28 cellular contexts compared by ENCODE assay signal in the genomic region with DNA sequence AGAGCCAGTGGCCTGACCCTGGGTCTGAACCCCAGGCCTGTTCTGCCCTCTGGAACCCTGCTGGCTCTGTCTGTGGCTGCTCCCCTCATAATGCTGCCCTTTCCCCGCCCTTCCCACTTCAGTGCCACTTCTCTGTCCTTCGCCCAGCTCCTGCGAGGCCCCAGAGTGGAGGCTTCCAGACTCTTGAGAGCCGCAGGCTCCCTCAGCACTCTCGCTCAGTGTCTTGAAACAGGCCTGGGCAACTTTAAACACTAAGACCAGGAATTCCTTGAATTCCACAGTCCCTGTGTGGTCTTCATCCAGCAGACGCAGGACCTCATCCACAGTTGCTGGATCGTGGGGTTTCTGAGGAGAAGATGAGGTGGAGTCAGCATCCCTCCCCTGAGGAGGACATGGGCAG. TPM values are rescaled to one million over a fixed set of nuclear protein-coding genes. Genes with fewer than 3 reads are reported as not detected.
DNase-seq lines count a peak whose midpoint lies in the region; ATAC-seq, FAIRE-seq and TF ChIP-seq lines count a peak whose summit lies in the region.
"Had no signal": no experiment of that assay in that cellular context is flagged by ENCODE, and none has a peak within 500 bp of the region (broad histone marks: within the 10 kb centered on the region; RNA-seq: fewer than 3 reads in every experiment).

No MANE protein-coding gene starts in this region.

- H3K79me2 ChIP-seq in osteoblast (ENCODE audit: insufficient read depth, low read length), result no peaks in the 10 kb centered on the region
- H3K79me2 ChIP-seq: hepatocyte had no signal

- H3K9me3 ChIP-seq in osteoblast (ENCODE audit: low read depth, low read length), result no peaks in the 10 kb centered on the region
- H3K9me3 ChIP-seq in BE2C, result no peaks in the 10 kb centered on the region
- H3K9me3 ChIP-seq: right lobe of liver, SJCRH30, thoracic aorta had no signal

- H3K4me2 ChIP-seq in osteoblast (ENCODE audit: insufficient read depth, low read length), result no peak overlapping the region
- H3K4me2 ChIP-seq: hepatocyte had no signal

- TF ChIP-seq CTCF in AG10803 (conservative IDR thresholded peaks at IDR 0.05; ENCODE audit: low read length), result no peak
- no peak for TF ChIP-seq CTCF in bronchial epithelial cell (IDR thresholded peaks at IDR 0.05; ENCODE audit: insufficient read depth, low read length, severe bottlenecking)
- TF ChIP-seq CTCF in osteoblast (IDR thresholded peaks at IDR 0.05; ENCODE audit: extremely low read depth, low read depth, low read length), result no peak
- no peak for TF ChIP-seq CTCF in BE2C (IDR thresholded peaks at IDR 0.05; ENCODE audit: low read depth, low read length)

- no peak overlapping the region for H2AFZ ChIP-seq in osteoblast (ENCODE audit: low read length)
- H2AFZ ChIP-seq: hepatocyte had no signal

- ATAC-seq in GM19397 (IDR thresholded peaks at IDR 0.05; ENCODE audit: unreplicated experiment) (no peak), HG02623 (IDR thresholded peaks at IDR 0.05; ENCODE audit: unreplicated experiment) (no peak)
- ATAC-seq: K562; naive thymus-derived CD4-positive, alpha-beta T cell; PC-3 had no signal

- peak; percentile 73 for FAIRE-seq in bronchial epithelial cell (lab: Jason Lieb, UNC)
- FAIRE-seq: GM18507, K562 had no signal

- no peak overlapping the region for H3K27ac ChIP-seq in osteoblast (ENCODE audit: low read depth, low read length)
- H3K27ac ChIP-seq: hepatocyte, right lobe of liver, SJCRH30, thoracic aorta, WERI-Rb-1 had no signal

- no peaks in the 10 kb centered on the region for H4K20me1 ChIP-seq in osteoblast (ENCODE audit: insufficient read depth, low read length)

- H3K27me3 ChIP-seq in bronchial epithelial cell (ENCODE audit: control insufficient read depth, insufficient read depth, low read length) (no peaks in the 10 kb centered on the region), osteoblast (ENCODE audit: insufficient read depth, low read length) (no peaks in the 10 kb centered on the region), BE2C (no peaks in the 10 kb centered on the region)
- H3K27me3 ChIP-seq: hepatocyte, right lobe of liver, SJCRH30 had no signal

- H3K4me1 ChIP-seq in osteoblast (ENCODE audit: insufficient read depth, low read length) (no peaks in the 10 kb centered on the region), BE2C (no peaks in the 10 kb centered on the region)
- H3K4me1 ChIP-seq: right lobe of liver, SJCRH30 had no signal

- H3K4me3 ChIP-seq in AG10803 (ENCODE audit: low read length), result no peak overlapping the region
- no peak overlapping the region for H3K4me3 ChIP-seq in bronchial epithelial cell (ENCODE audit: low read depth, low read length)
- H3K4me3 ChIP-seq in osteoblast (ENCODE audit: insufficient read depth, low read length), result no peak overlapping the region
- no peak overlapping the region for H3K4me3 ChIP-seq in BE2C (ENCODE audit: low read depth, low read length)
- H3K4me3 ChIP-seq: hepatocyte, K562, right lobe of liver, SJCRH30, thoracic aorta had no signal

- no peaks in the 10 kb centered on the region for H3K36me3 ChIP-seq in bronchial epithelial cell (ENCODE audit: control insufficient read depth, insufficient read depth, low read length)
- H3K36me3 ChIP-seq in osteoblast (ENCODE audit: insufficient read depth, low read length), result no peaks in the 10 kb centered on the region
- H3K36me3 ChIP-seq in BE2C, result no peaks in the 10 kb centered on the region
- H3K36me3 ChIP-seq: right lobe of liver, SJCRH30, thoracic aorta, WERI-Rb-1 had no signal

- peak; percentile 47 for DNase-seq in AG10803 (ENCODE audit: low read depth)
- DNase-seq in HS-27A (ENCODE audit: low read depth), result peak; percentile 36
- peak; percentile 21 for DNase-seq in bronchial epithelial cell (ENCODE audit: low read depth)
- DNase-seq in osteoblast (ENCODE audit: insufficient read length, low spot score, missing footprints), result peak; percentile 64
- no peak for DNase-seq in BE2C
- no peak for DNase-seq in NCI-H510A (lab: John Stamatoyannopoulos, UW)
- DNase-seq: activated CD4-positive, alpha-beta T cell treated with anti-CD3 and anti-CD28 coated beads, Interleukin-2, amount 50 U/mL, for 4 hours; activated CD8-positive, alpha-beta memory T cell treated with anti-CD3 and anti-CD28 coated beads, Interleukin-2, amount 50 U/mL, for 48 hours; foreskin fibroblast; islet precursor cell; naive thymus-derived CD4-positive, alpha-beta T cell; NCI-H1436 treated with DMSO at 0.1 percent for 48 hours; PC-3; T-helper 2 cell; WERI-Rb-1 had no signal

RNA-seq across cellular contexts. Expression of gene CRNN, which starts 3.5 kb away (rescaled TPM):
- total RNA-seq in bronchial epithelial cell (6.6 and 55.9 TPM in 2 replicates), osteoblast (not detected in 2 replicates)
- polyA plus RNA-seq in BE2C (2012; ENCODE audit: insufficient read depth, insufficient read length, low read depth), result not detected
- total RNA-seq: cardiac septum; dermis microvascular lymphatic vessel endothelial cell; hepatocyte; K562; mesenteric fat pad; naive thymus-derived CD4-positive, alpha-beta T cell; omental fat pad; PC-3; right lobe of liver; SJCRH30; thoracic aorta had no signal
- polyA plus RNA-seq: AG04450; hepatocyte; K562; naive thymus-derived CD4-positive, alpha-beta T cell had no signal

RNA-seq across cellular contexts. Expression of gene FLG2, which starts 50.8 kb away (rescaled TPM):
- total RNA-seq in bronchial epithelial cell (under 0.01 TPM in 2 replicates), osteoblast (not detected in 2 replicates)
- polyA plus RNA-seq in BE2C (2012; ENCODE audit: insufficient read depth, insufficient read length, low read depth), result not detected
- total RNA-seq: cardiac septum; dermis microvascular lymphatic vessel endothelial cell; hepatocyte; K562; mesenteric fat pad; naive thymus-derived CD4-positive, alpha-beta T cell; omental fat pad; PC-3; right lobe of liver; SJCRH30 had no signal
- polyA plus RNA-seq: AG04450; hepatocyte; K562; naive thymus-derived CD4-positive, alpha-beta T cell had no signal

Comparison
In these comparisons a context has a peak if more than half of its experiments do, and no peak if none do; other contexts are left out.
1. DNase-seq: peak in AG10803 (single experiment), HS-27A (single experiment), bronchial epithelial cell (single experiment) and osteoblast (single experiment); none in BE2C (single experiment) and NCI-H510A (single experiment).